Comparison of ENCODE assay signal across 17 cellular contexts in the genomic region with DNA sequence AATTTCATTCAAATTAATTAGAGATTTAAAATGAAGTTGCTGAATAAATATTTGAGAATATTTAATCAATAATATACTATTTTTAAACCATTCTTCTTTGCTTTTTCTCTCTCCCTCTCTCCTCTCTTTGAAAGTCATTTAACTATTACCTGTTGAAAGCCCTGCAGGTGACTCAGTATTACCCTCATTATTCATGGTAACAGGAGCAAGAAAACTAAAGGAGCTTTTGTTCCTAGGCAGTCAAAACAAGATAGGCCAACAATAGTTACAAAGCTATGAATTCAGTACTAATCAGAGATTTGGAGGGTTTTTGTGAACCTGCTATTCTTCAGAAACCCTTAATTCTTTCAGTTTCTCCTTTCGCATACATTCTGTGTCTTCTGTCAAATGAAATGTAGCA.
DNase-seq lines count a peak whose midpoint lies in the region; ATAC-seq and TF ChIP-seq lines count a peak whose summit lies in the region.
"Had no signal": no experiment of that assay in that cellular context is flagged by ENCODE, and none has a peak within 500 bp of the region (broad histone marks: within the 10 kb centered on the region; RNA-seq: fewer than 3 reads in every experiment).

No MANE protein-coding gene starts in this region.

- ATAC-seq in WTC11, result peak; percentile 68
- ATAC-seq: GM12878 had no signal

- H4K91ac ChIP-seq in H9 (ENCODE audit: insufficient read length, low read depth, low read length), result no peak overlapping the region

- POLR2A ChIA-PET in WTC11 (lab: Charles Lee), result no interaction called here

- no peak overlapping the region for H3K4me3 Mint-ChIP-seq in H9
- H3K4me3 Mint-ChIP-seq in WTC11, result 0 out of 2 replicates have a peak overlapping the region, but pooled peaks have one; percentile 40
- H3K4me3 Mint-ChIP-seq in progenitor cell of endocrine pancreas (ENCODE audit: low read depth), result no peak overlapping the region
- no peak overlapping the region for H3K4me3 Mint-ChIP-seq in activated T-cell treated with anti-CD3 and anti-CD28 coated beads, Interleukin-2, amount 50 U/mL, for 24 hours
- no peak overlapping the region for H3K4me3 Mint-ChIP-seq in HFFc6
- H3K4me3 Mint-ChIP-seq: CD4-positive, CD25-positive, alpha-beta regulatory T cell; IgD-negative memory B cell had no signal

- peaks cover 2% of the 10 kb centered on the region; the same call in 1 of the 2 replicates for H3K27me3 Mint-ChIP-seq in H9 (ENCODE audit: low read depth)
- H3K27me3 Mint-ChIP-seq in WTC11 (ENCODE audit: low read depth), result peaks cover 33% of the 10 kb centered on the region
- H3K27me3 Mint-ChIP-seq in progenitor cell of endocrine pancreas, result no peaks in the 10 kb centered on the region
- H3K27me3 Mint-ChIP-seq in activated T-cell treated with anti-CD3 and anti-CD28 coated beads, Interleukin-2, amount 50 U/mL, for 24 hours, result no peaks in the 10 kb centered on the region
- no peaks in the 10 kb centered on the region for H3K27me3 Mint-ChIP-seq in HFFc6 (ENCODE audit: insufficient read depth)
- H3K27me3 Mint-ChIP-seq: CD4-positive, CD25-positive, alpha-beta regulatory T cell; IgD-negative memory B cell had no signal

- H3K79me2 ChIP-seq in H9 (ENCODE audit: insufficient read depth, low read length), result no peaks in the 10 kb centered on the region
- H3K79me2 ChIP-seq in MM.1S (ENCODE audit: low read length), result no peaks in the 10 kb centered on the region

- H3K36me3 Mint-ChIP-seq in H9 (ENCODE audit: insufficient read depth in 1 of 3, low read depth in 3 of 3) (peaks cover 7 to 27% (median 7%) of the 10 kb centered on the region in 3 experiments), WTC11 (peaks cover 14% of the 10 kb centered on the region), progenitor cell of endocrine pancreas (ENCODE audit: insufficient read depth) (no peaks in the 10 kb centered on the region), HFFc6 (ENCODE audit: low read depth) (peaks cover 9% of the 10 kb centered on the region; the same call in 1 of the 2 replicates)
- no peaks in the 10 kb centered on the region for H3K36me3 Mint-ChIP-seq in activated T-cell treated with anti-CD3 and anti-CD28 coated beads, Interleukin-2, amount 50 U/mL, for 24 hours (ENCODE audit: low read depth)
- H3K36me3 Mint-ChIP-seq: CD4-positive, CD25-positive, alpha-beta regulatory T cell; IgD-negative memory B cell had no signal

- CTCF ChIA-PET in WTC11 (lab: Charles Lee), result interaction anchor here (0.5 kb wide), 1 partner anchor 19 kb away, joined by 3 read pairs; no protein-coding TSS in a partner anchor

- H3F3A ChIP-seq in MM.1S (ENCODE audit: insufficient read depth, low read length), result no peaks in the 10 kb centered on the region; the same call in 1 of the 2 replicates

- H2BK15ac ChIP-seq in H9 (ENCODE audit: low read depth, low read length), result no peak overlapping the region

- H2AFZ ChIP-seq in H9 (ENCODE audit: low read length) (no peak overlapping the region), MM.1S (ENCODE audit: low read length) (no peak overlapping the region)

- H3K4me1 ChIP-seq in H9 (ENCODE audit: insufficient read depth, low read length) (no peaks in the 10 kb centered on the region), MM.1S (ENCODE audit: low read length) (no peaks in the 10 kb centered on the region)
- H3K4me1 ChIP-seq: BLaER1 treated with 17β-estradiol and CSF1 and Interleukin-3, amounts not matched to agents 10 nM and 100 nM had no signal

- peaks cover 42 to 45% of the 10 kb centered on the region in 2 experiments for H3K4me1 Mint-ChIP-seq in H9
- peaks cover 53% of the 10 kb centered on the region for H3K4me1 Mint-ChIP-seq in WTC11
- H3K4me1 Mint-ChIP-seq in progenitor cell of endocrine pancreas (ENCODE audit: low read depth), result peaks cover 23% of the 10 kb centered on the region
- no peaks in the 10 kb centered on the region for H3K4me1 Mint-ChIP-seq in activated T-cell treated with anti-CD3 and anti-CD28 coated beads, Interleukin-2, amount 50 U/mL, for 24 hours (ENCODE audit: low read depth)
- no peaks in the 10 kb centered on the region for H3K4me1 Mint-ChIP-seq in HFFc6 (ENCODE audit: low read depth)
- H3K4me1 Mint-ChIP-seq: CD4-positive, CD25-positive, alpha-beta regulatory T cell; IgD-negative memory B cell had no signal

- no peaks in the 10 kb centered on the region for H3K36me3 ChIP-seq in MM.1S (replicated peaks; ENCODE audit: insufficient read depth, low read length)
- H3K36me3 ChIP-seq: BLaER1 treated with 17β-estradiol and CSF1 and Interleukin-3, amounts not matched to agents 10 nM and 100 nM had no signal

- no peak overlapping the region for H2BK20ac ChIP-seq in H9 (ENCODE audit: low read depth, low read length, poor library complexity, severe bottlenecking)

- no peak overlapping the region for H4K5ac ChIP-seq in H9 (ENCODE audit: insufficient read length, low read depth, low read length)

- H3K4me3 ChIP-seq in MM.1S (ENCODE audit: low read length), result no peak overlapping the region
- H3K4me3 ChIP-seq: BLaER1 treated with 17β-estradiol and CSF1 and Interleukin-3, amounts not matched to agents 10 nM and 100 nM; GM12878 had no signal

- peaks cover 8 to 13% of the 10 kb centered on the region in 2 experiments for H3K9me3 Mint-ChIP-seq in H9
- peaks cover 26% of the 10 kb centered on the region for H3K9me3 Mint-ChIP-seq in WTC11
- peaks cover 11% of the 10 kb centered on the region for H3K9me3 Mint-ChIP-seq in progenitor cell of endocrine pancreas (ENCODE audit: low read depth)
- peaks cover 12% of the 10 kb centered on the region for H3K9me3 Mint-ChIP-seq in activated T-cell treated with anti-CD3 and anti-CD28 coated beads, Interleukin-2, amount 50 U/mL, for 24 hours
- peaks cover 38% of the 10 kb centered on the region for H3K9me3 Mint-ChIP-seq in HFFc6

- H2BK12ac ChIP-seq in H9 (ENCODE audit: insufficient read length, low read depth, low read length), result no peak overlapping the region

- no peak for TF ChIP-seq CTCF in H9 (conservative IDR thresholded peaks at IDR 0.05)
- no peak for TF ChIP-seq CTCF in MM.1S (IDR thresholded peaks at IDR 0.05; ENCODE audit: low read length)
- TF ChIP-seq CTCF in WTC11 (IDR thresholded peaks at IDR 0.05), result no peak
- no peak for TF ChIP-seq CTCF in progenitor cell of endocrine pancreas (IDR thresholded peaks at IDR 0.05; ENCODE audit: unreplicated experiment)
- TF ChIP-seq CTCF in HFFc6 (IDR thresholded peaks at IDR 0.05), result no peak

- no peak overlapping the region for H3K4ac ChIP-seq in H9 (ENCODE audit: low read depth, low read length)

- H2AK5ac ChIP-seq in H9 (ENCODE audit: insufficient read length, low read length), result no peak overlapping the region

- H4K8ac ChIP-seq in H9 (replicated peaks; ENCODE audit: insufficient read length, low read depth, low read length), result no peak overlapping the region

- H3K4me2 ChIP-seq in H9 (ENCODE audit: insufficient read depth, insufficient read length, low read length), result no peak overlapping the region
- no peak overlapping the region for H3K4me2 ChIP-seq in MM.1S (ENCODE audit: low read depth, low read length)
- H3K4me2 ChIP-seq: BLaER1 treated with 17β-estradiol and CSF1 and Interleukin-3, amounts not matched to agents 10 nM and 100 nM had no signal

- H3K27ac Mint-ChIP-seq in H9, result peak overlapping the region in 2 of 3 experiments; percentile 77 to 93; a peak in 4 of 7 replicates
- H3K27ac Mint-ChIP-seq in WTC11, result peak overlapping the region; percentile 88
- peak overlapping the region; percentile 6 for H3K27ac Mint-ChIP-seq in progenitor cell of endocrine pancreas
- no peak overlapping the region for H3K27ac Mint-ChIP-seq in activated T-cell treated with anti-CD3 and anti-CD28 coated beads, Interleukin-2, amount 50 U/mL, for 24 hours
- H3K27ac Mint-ChIP-seq in HFFc6, result no peak overlapping the region
- H3K27ac Mint-ChIP-seq: CD4-positive, CD25-positive, alpha-beta regulatory T cell; IgD-negative memory B cell had no signal

- no peak overlapping the region for H2BK5ac ChIP-seq in H9 (ENCODE audit: insufficient read length, low read length)

- H3K79me1 ChIP-seq in H9 (ENCODE audit: insufficient read depth, low read depth, low read length, poor library complexity, severe bottlenecking), result no peaks in the 10 kb centered on the region

- H3K27ac ChIP-seq in H9 (ENCODE audit: insufficient read length, low read depth, low read length) (no peak overlapping the region), MM.1S (ENCODE audit: low read length) (peak overlapping the region; percentile 20; the same call in 1 of the 2 replicates)
- H3K27ac ChIP-seq: BLaER1 treated with 17β-estradiol and CSF1 and Interleukin-3, amounts not matched to agents 10 nM and 100 nM; HL-60 had no signal

- no peak overlapping the region for H3K56ac ChIP-seq in H9 (ENCODE audit: insufficient read length, low read depth, low read length)

- no peaks in the 10 kb centered on the region for H3K9me3 ChIP-seq in H9 (ENCODE audit: control insufficient read depth, low read depth, low read length)
- H3K9me3 ChIP-seq in MM.1S (replicated peaks; ENCODE audit: insufficient read depth, low read length), result no peaks in the 10 kb centered on the region

- H3K14ac ChIP-seq in H9 (ENCODE audit: insufficient read depth, low read length), result no peak overlapping the region

- no CpG with 5 or more reads among the region's 1 CpG for WGBS in H9 (ENCODE audit: extremely low coverage, insufficient read length, low lambda C conversion rate)

- H3K9ac ChIP-seq in H9 (ENCODE audit: extremely low read depth, insufficient read length, low read length) (no peak overlapping the region), MM.1S (ENCODE audit: low read length) (no peak overlapping the region)
- H3K9ac ChIP-seq: BLaER1 treated with 17β-estradiol and CSF1 and Interleukin-3, amounts not matched to agents 10 nM and 100 nM had no signal

- H3T11ph ChIP-seq in H9 (ENCODE audit: low read length), result no peak overlapping the region

- DNase-seq in H9, result no peak
- DNase-seq in MM.1S, result peak; percentile 38
- no peak for DNase-seq in WTC11 (ENCODE audit: low spot score)
- no peak for DNase-seq in progenitor cell of endocrine pancreas (ENCODE audit: low spot score, unreplicated experiment)
- DNase-seq in activated T-cell treated with anti-CD3 and anti-CD28 coated beads, Interleukin-2, amount 50 U/mL, for 24 hours, result no peak
- DNase-seq in NK-92 treated with Interleukin-12 subunit alpha and Interleukin-12 subunit beta, amount 100 ng/mL, for 24 hours (lab: John Stamatoyannopoulos, UW), result no peak
- no peak for DNase-seq in HFFc6
- DNase-seq: ACHN; CD4-positive, CD25-positive, alpha-beta regulatory T cell; DMS 273 treated with DMSO at 0.1 percent for 48 hours; DMS79; HCEC 1CT; KG1 had no signal

- H3K27me3 ChIP-seq in H9 (ENCODE audit: insufficient read depth, low read length) (no peaks in the 10 kb centered on the region), MM.1S (replicated peaks; ENCODE audit: insufficient read depth, low read length) (no peaks in the 10 kb centered on the region)
- H3K27me3 ChIP-seq: BLaER1 treated with 17β-estradiol and CSF1 and Interleukin-3, amounts not matched to agents 10 nM and 100 nM had no signal

- H2BK120ac ChIP-seq in H9 (ENCODE audit: low read depth, low read length, poor library complexity, severe bottlenecking), result no peak overlapping the region

- no peaks in the 10 kb centered on the region for H3K23me2 ChIP-seq in H9 (ENCODE audit: insufficient read length, low read depth, low read length, poor library complexity, severe bottlenecking)

- no peaks in the 10 kb centered on the region for H4K20me1 ChIP-seq in H9 (ENCODE audit: control insufficient read depth, insufficient read depth, insufficient read length)
- H4K20me1 ChIP-seq in MM.1S (ENCODE audit: insufficient read depth, low read length), result no peaks in the 10 kb centered on the region
- H4K20me1 ChIP-seq: BLaER1 treated with 17β-estradiol and CSF1 and Interleukin-3, amounts not matched to agents 10 nM and 100 nM had no signal

- no peak overlapping the region for H3K18ac ChIP-seq in H9 (ENCODE audit: insufficient read length, low read depth, low read length)

- no peaks in the 10 kb centered on the region for H3K9me2 ChIP-seq in MM.1S (replicated peaks; ENCODE audit: insufficient read depth, low read length)

- H3K23ac ChIP-seq in H9 (ENCODE audit: insufficient read length, low read depth, low read length), result no peak overlapping the region

Comparison
In these comparisons a context has a peak if more than half of its experiments do, and no peak if none do; other contexts are left out.
1. H3K27ac Mint-ChIP-seq: peak in H9 (2 of 3), WTC11 (single experiment) and progenitor cell of endocrine pancreas (single experiment); none in activated T-cell treated with anti-CD3 and anti-CD28 coated beads, Interleukin-2, amount 50 U/mL, for 24 hours (single experiment) and HFFc6 (single experiment).